Comparison of ENCODE assay signal across 9 cellular contexts in genomic region chr10:78296794-78297193, GRCh38.
"Had no signal": no experiment of that assay in that cellular context is flagged by ENCODE, and none has a peak within 500 bp of the region (broad histone marks: within the 10 kb centered on the region; RNA-seq: fewer than 3 reads in every experiment).

No MANE protein-coding gene starts in this region.

- DNase-seq: activated CD4-positive, alpha-beta T cell treated with anti-CD3 and anti-CD28 coated beads for 48 hours; activated naive CD4-positive, alpha-beta T cell treated with Interleukin-2 at 50 U/mL for 16 hours; effector CD8-positive, alpha-beta T cell; gastrocnemius medialis; left lung; mesenchymal stem cell; stimulated activated CD4-positive, alpha-beta T cell treated with anti-CD3 and anti-CD28 coated beads, Interleukin-12 subunit alpha, Interleukin-12 subunit beta, amount 100 ng/mL, for 4 hours; stimulated activated naive CD8-positive, alpha-beta T cell treated with anti-CD3 and anti-CD28 coated beads, Interleukin-15, Interleukin-2, amounts not matched to agents 100 U/mL and 50 U/mL, for 24 hours; WERI-Rb-1 had no signal
